In genomic region chr12:121817648-121818043, GRCh38 we compare ENCODE assay signal across 16 cellular contexts. TPM values are rescaled to one million over a fixed set of nuclear protein-coding genes. Genes with fewer than 3 reads are reported as not detected.
DNase-seq lines count a peak whose midpoint lies in the region; ATAC-seq and TF ChIP-seq lines count a peak whose summit lies in the region.
"Had no signal": no experiment of that assay in that cellular context is flagged by ENCODE, and none has a peak within 500 bp of the region (broad histone marks: within the 10 kb centered on the region; RNA-seq: fewer than 3 reads in every experiment).

No MANE protein-coding gene starts in this region.

- H3K36me3 ChIP-seq in neuronal stem cell (replicated peaks in 1 of 2; ENCODE audit: control insufficient read depth in 2 of 2, insufficient read depth in 2 of 2, low read length in 2 of 2), result peaks cover 46 to 89% of the 10 kb centered on the region in 2 donors
- H3K36me3 ChIP-seq in psoas muscle (ENCODE audit: insufficient read depth in 1 of 2, low read depth in 1 of 2), result peaks cover 7 to 89% of the 10 kb centered on the region in 2 donors

- no peak overlapping the region for H3K14ac ChIP-seq in neuronal stem cell (ENCODE audit: low read length)

- TF ChIP-seq CTCF in psoas muscle (IDR thresholded peaks at IDR 0.05), result no peak

- H3K27ac Mint-ChIP-seq in activated naive CD4-positive, alpha-beta T cell treated with anti-CD3 and anti-CD28 coated beads for 36 hours, result peak overlapping the region; percentile 36
- peak overlapping the region; percentile 36 for H3K27ac Mint-ChIP-seq in stimulated activated naive CD8-positive, alpha-beta T cell treated with anti-CD3 and anti-CD28 coated beads, Interleukin-15, Interleukin-2, amounts not matched to agents 100 ng/mL and 50 ng/mL, for 24 hours
- H3K27ac Mint-ChIP-seq in stimulated activated naive CD8-positive, alpha-beta T cell treated with anti-CD3 and anti-CD28 coated beads, Interleukin-15, amount 100 ng/mL, for 72 hours, result no peak overlapping the region
- no peak overlapping the region for H3K27ac Mint-ChIP-seq in activated CD8-positive, alpha-beta memory T cell treated with anti-CD3 and anti-CD28 coated beads, Interleukin-2, amount 10 ng/mL, durations not matched to agents 7 days and 5 days
- H3K27ac Mint-ChIP-seq: CD4-positive, alpha-beta T cell had no signal

- no peak overlapping the region for H3K9ac ChIP-seq in neuronal stem cell (ENCODE audit: low read depth, low read length, poor library complexity)

- peaks cover 24% of the 10 kb centered on the region for H3K79me1 ChIP-seq in neuronal stem cell (ENCODE audit: low read depth, low read length)

- H3K23ac ChIP-seq in neuronal stem cell (ENCODE audit: low read depth, low read length, poor library complexity), result peak overlapping the region; percentile 25

- peaks cover 0 to 1% of the 10 kb centered on the region in 2 donors for H3K4me1 ChIP-seq in neuronal stem cell (ENCODE audit: control insufficient read depth in 2 of 2, insufficient read depth in 1 of 2, low read depth in 1 of 2, low read length in 2 of 2)
- peaks cover 12% of the 10 kb centered on the region for H3K4me1 ChIP-seq in psoas muscle

- H3K9me3 ChIP-seq in neuronal stem cell (replicated peaks in 1 of 2; ENCODE audit: control insufficient read depth in 2 of 2, insufficient read depth in 1 of 2, low read depth in 1 of 2, low read length in 2 of 2) (no peaks in the 10 kb centered on the region), psoas muscle (no peaks in the 10 kb centered on the region)

- no peak overlapping the region for H3K4me3 Mint-ChIP-seq in activated naive CD4-positive, alpha-beta T cell treated with anti-CD3 and anti-CD28 coated beads for 36 hours
- H3K4me3 Mint-ChIP-seq in stimulated activated naive CD8-positive, alpha-beta T cell treated with anti-CD3 and anti-CD28 coated beads, Interleukin-15, Interleukin-2, amounts not matched to agents 100 ng/mL and 50 ng/mL, for 24 hours, result no peak overlapping the region
- H3K4me3 Mint-ChIP-seq in stimulated activated naive CD8-positive, alpha-beta T cell treated with anti-CD3 and anti-CD28 coated beads, Interleukin-15, amount 100 ng/mL, for 72 hours, result no peak overlapping the region
- H3K4me3 Mint-ChIP-seq in activated CD8-positive, alpha-beta memory T cell treated with anti-CD3 and anti-CD28 coated beads, Interleukin-2, amount 10 ng/mL, durations not matched to agents 7 days and 5 days, result no peak overlapping the region
- H3K4me3 Mint-ChIP-seq: CD4-positive, alpha-beta T cell had no signal

- CTCF ChIA-PET in activated naive CD4-positive, alpha-beta T cell treated with anti-CD3 and anti-CD28 coated beads for 36 hours (lab: Charles Lee), result interaction anchor here (3.6 kb wide), 1 partner anchor 22 kb away, joined by 37 read pairs; the partner anchor contains the start of gene RHOF
- CTCF ChIA-PET in activated CD8-positive, alpha-beta memory T cell treated with anti-CD3 and anti-CD28 coated beads, Interleukin-2, amount 10 ng/mL, durations not matched to agents 7 days and 5 days (lab: Charles Lee), result no interaction called here

- no peak overlapping the region for H4K91ac ChIP-seq in neuronal stem cell (ENCODE audit: low read depth, low read length, poor library complexity)

- no peak overlapping the region for H2AFZ ChIP-seq in neuronal stem cell (ENCODE audit: low read length)

- no peak overlapping the region for H3K4me2 ChIP-seq in neuronal stem cell (ENCODE audit: insufficient read depth, low read length, poor library complexity, severe bottlenecking)

- WGBS in neuronal stem cell (ENCODE audit: extremely low coverage in 2 of 2, insufficient read length in 2 of 2, insufficient replicate concordance in 1 of 2), 2 donors, result no CpG with 5 or more reads among the region's 18 CpGs
- WGBS in psoas muscle, 3 donors, result 91 to 93% (median 92%) methylated on average over 18 of the region's 18 CpGs

- no peak overlapping the region for H4K8ac ChIP-seq in neuronal stem cell (ENCODE audit: low read depth, low read length)

- no peak overlapping the region for H2BK120ac ChIP-seq in neuronal stem cell (ENCODE audit: low read depth, low read length)

- H2BK15ac ChIP-seq in neuronal stem cell (ENCODE audit: low read length), result no peak overlapping the region

- H3K4me3 ChIP-seq in neuronal stem cell (ENCODE audit: low read length in 2 of 2) (peak overlapping the region in 1 of 2 donors; percentile 29), psoas muscle (no peak overlapping the region)

- peaks cover 15% of the 10 kb centered on the region for H3K4me1 Mint-ChIP-seq in activated naive CD4-positive, alpha-beta T cell treated with anti-CD3 and anti-CD28 coated beads for 36 hours (ENCODE audit: low read depth)
- H3K4me1 Mint-ChIP-seq in stimulated activated naive CD8-positive, alpha-beta T cell treated with anti-CD3 and anti-CD28 coated beads, Interleukin-15, Interleukin-2, amounts not matched to agents 100 ng/mL and 50 ng/mL, for 24 hours (ENCODE audit: low read depth), result peaks cover 13% of the 10 kb centered on the region
- H3K4me1 Mint-ChIP-seq in stimulated activated naive CD8-positive, alpha-beta T cell treated with anti-CD3 and anti-CD28 coated beads, Interleukin-15, amount 100 ng/mL, for 72 hours, result peaks cover 26% of the 10 kb centered on the region
- peaks cover 13% of the 10 kb centered on the region for H3K4me1 Mint-ChIP-seq in activated CD8-positive, alpha-beta memory T cell treated with anti-CD3 and anti-CD28 coated beads, Interleukin-2, amount 10 ng/mL, durations not matched to agents 7 days and 5 days

- H2BK12ac ChIP-seq in neuronal stem cell (ENCODE audit: low read length), result no peak overlapping the region

- intact Hi-C loops in activated naive CD4-positive, alpha-beta T cell treated with anti-CD3 and anti-CD28 coated beads for 36 hours (cut with micrococcal nuclease), result no loop called here
- intact Hi-C loops in psoas muscle (cut with DNase I), result loop anchor here in 1 of 2 donors (2.0 kb wide), 1 partner anchor 73 kb away; no protein-coding TSS in a partner anchor

- DNase-seq in activated naive CD4-positive, alpha-beta T cell treated with anti-CD3 and anti-CD28 coated beads for 36 hours, result no peak
- no peak for DNase-seq in activated naive CD4-positive, alpha-beta T cell (lab: John Stamatoyannopoulos, UW)
- no peak for DNase-seq in stimulated activated naive CD8-positive, alpha-beta T cell treated with anti-CD3 and anti-CD28 coated beads, Interleukin-15, amount 100 ng/mL, for 72 hours
- no peak for DNase-seq in neuronal stem cell (ENCODE audit: low spot score)
- no peak for DNase-seq in psoas muscle
- no peak for DNase-seq in activated CD8-positive, alpha-beta memory T cell treated with anti-CD3 and anti-CD28 coated beads, Interleukin-2, amount 10 ng/mL, durations not matched to agents 7 days and 5 days
- DNase-seq: ACHN; C1 segment of cervical spinal cord; Calu3; CD4-positive, alpha-beta T cell; DMS 273 treated with DMSO at 0.1 percent for 48 hours; HCEC 1CT had no signal

- no peak overlapping the region for H3K4ac ChIP-seq in neuronal stem cell (ENCODE audit: low read length)

- H3K27me3 Mint-ChIP-seq in activated naive CD4-positive, alpha-beta T cell treated with anti-CD3 and anti-CD28 coated beads for 36 hours (ENCODE audit: low read depth), result no peaks in the 10 kb centered on the region
- H3K27me3 Mint-ChIP-seq in stimulated activated naive CD8-positive, alpha-beta T cell treated with anti-CD3 and anti-CD28 coated beads, Interleukin-15, Interleukin-2, amounts not matched to agents 100 ng/mL and 50 ng/mL, for 24 hours, result no peaks in the 10 kb centered on the region
- H3K27me3 Mint-ChIP-seq in stimulated activated naive CD8-positive, alpha-beta T cell treated with anti-CD3 and anti-CD28 coated beads, Interleukin-15, amount 100 ng/mL, for 72 hours, result no peaks in the 10 kb centered on the region
- no peaks in the 10 kb centered on the region for H3K27me3 Mint-ChIP-seq in activated CD8-positive, alpha-beta memory T cell treated with anti-CD3 and anti-CD28 coated beads, Interleukin-2, amount 10 ng/mL, durations not matched to agents 7 days and 5 days
- H3K27me3 Mint-ChIP-seq: CD4-positive, alpha-beta T cell had no signal

- no peak overlapping the region for H2BK5ac ChIP-seq in neuronal stem cell (ENCODE audit: low read length)

- H3K27ac ChIP-seq in neuronal stem cell (replicated peaks; ENCODE audit: low read length) (no peak overlapping the region), psoas muscle (no peak overlapping the region)
- H3K27ac ChIP-seq: HL-60 had no signal

- no peak overlapping the region for H3K18ac ChIP-seq in neuronal stem cell (ENCODE audit: low read length)

- no peaks in the 10 kb centered on the region for H3K9me3 Mint-ChIP-seq in activated naive CD4-positive, alpha-beta T cell treated with anti-CD3 and anti-CD28 coated beads for 36 hours
- H3K9me3 Mint-ChIP-seq in stimulated activated naive CD8-positive, alpha-beta T cell treated with anti-CD3 and anti-CD28 coated beads, Interleukin-15, Interleukin-2, amounts not matched to agents 100 ng/mL and 50 ng/mL, for 24 hours, result no peaks in the 10 kb centered on the region
- H3K9me3 Mint-ChIP-seq in stimulated activated naive CD8-positive, alpha-beta T cell treated with anti-CD3 and anti-CD28 coated beads, Interleukin-15, amount 100 ng/mL, for 72 hours, result no peaks in the 10 kb centered on the region
- H3K9me3 Mint-ChIP-seq in activated CD8-positive, alpha-beta memory T cell treated with anti-CD3 and anti-CD28 coated beads, Interleukin-2, amount 10 ng/mL, durations not matched to agents 7 days and 5 days (ENCODE audit: low read depth), result no peaks in the 10 kb centered on the region
- H3K9me3 Mint-ChIP-seq: CD4-positive, alpha-beta T cell had no signal

- ATAC-seq in stimulated activated naive CD8-positive, alpha-beta T cell treated with anti-CD3 and anti-CD28 coated beads, Interleukin-15, amount 100 ng/mL, for 72 hours, result no peak
- no peak for ATAC-seq in psoas muscle
- no peak for ATAC-seq in activated CD8-positive, alpha-beta memory T cell treated with anti-CD3 and anti-CD28 coated beads, Interleukin-2, amount 10 ng/mL, durations not matched to agents 7 days and 5 days

- H3K27me3 ChIP-seq in neuronal stem cell (ENCODE audit: control insufficient read depth in 3 of 3, insufficient read depth in 3 of 3, low read depth in 1 of 3, low read length in 3 of 3) (no peaks in the 10 kb centered on the region), psoas muscle (ENCODE audit: insufficient read depth in 3 of 3, low read length in 2 of 3) (no peaks in the 10 kb centered on the region)

- peaks cover 23% of the 10 kb centered on the region for H3K36me3 Mint-ChIP-seq in activated naive CD4-positive, alpha-beta T cell treated with anti-CD3 and anti-CD28 coated beads for 36 hours (ENCODE audit: low read depth)
- peaks cover 40% of the 10 kb centered on the region for H3K36me3 Mint-ChIP-seq in stimulated activated naive CD8-positive, alpha-beta T cell treated with anti-CD3 and anti-CD28 coated beads, Interleukin-15, Interleukin-2, amounts not matched to agents 100 ng/mL and 50 ng/mL, for 24 hours (ENCODE audit: low read depth)
- H3K36me3 Mint-ChIP-seq in activated CD8-positive, alpha-beta memory T cell treated with anti-CD3 and anti-CD28 coated beads, Interleukin-2, amount 10 ng/mL, durations not matched to agents 7 days and 5 days, result peaks cover 36% of the 10 kb centered on the region

- H2AK5ac ChIP-seq in neuronal stem cell (ENCODE audit: low read depth, low read length), result no peak overlapping the region

RNA-seq across cellular contexts. Expression of gene SETD1B, which starts 13.8 kb away (rescaled TPM):
- 1 to 10 TPM; 8.2 to 8.3 TPM for total RNA-seq in activated naive CD4-positive, alpha-beta T cell treated with anti-CD3 and anti-CD28 coated beads for 36 hours
- polyA plus RNA-seq in neuronal stem cell (2013, experiment 1 of 2), result 6.1 TPM
- 6.2 TPM for polyA plus RNA-seq in neuronal stem cell (2013, experiment 2 of 2)
- 10 to 100 TPM in 3 of 4 donors, 1 to 10 TPM in 1; 9.2 to 13.0 (median 11.8) TPM for total RNA-seq in psoas muscle
- polyA plus RNA-seq in psoas muscle, result 1 to 10 TPM; 2.8 to 7.5 (median 3.0) TPM
- total RNA-seq in activated CD8-positive, alpha-beta memory T cell treated with anti-CD3 and anti-CD28 coated beads, Interleukin-2, amount 10 ng/mL, durations not matched to agents 7 days and 5 days, result 10 to 100 TPM; 33.7 to 35.9 TPM

RNA-seq across cellular contexts. Expression of gene RHOF, which starts 24.2 kb away (rescaled TPM):
- 10 to 100 TPM; 64.4 to 67.5 TPM for total RNA-seq in activated naive CD4-positive, alpha-beta T cell treated with anti-CD3 and anti-CD28 coated beads for 36 hours
- 16.5 TPM for polyA plus RNA-seq in neuronal stem cell (2013, experiment 1 of 2)
- 15.5 TPM for polyA plus RNA-seq in neuronal stem cell (2013, experiment 2 of 2)
- total RNA-seq in psoas muscle, result 1 to 10 TPM; 3.3 to 4.8 (median 3.9) TPM
- 1 to 10 TPM; 1.4 to 4.3 (median 1.6) TPM for polyA plus RNA-seq in psoas muscle
- 100 to 1,000 TPM; 114 to 137 TPM for total RNA-seq in activated CD8-positive, alpha-beta memory T cell treated with anti-CD3 and anti-CD28 coated beads, Interleukin-2, amount 10 ng/mL, durations not matched to agents 7 days and 5 days

RNA-seq across cellular contexts. Expression of gene HPD, which starts 41.0 kb away (rescaled TPM):
- total RNA-seq in activated naive CD4-positive, alpha-beta T cell treated with anti-CD3 and anti-CD28 coated beads for 36 hours, result not detected
- 0.13 TPM for polyA plus RNA-seq in neuronal stem cell (2013, experiment 1 of 2)
- polyA plus RNA-seq in neuronal stem cell (2013, experiment 2 of 2), result 0.18 TPM
- total RNA-seq in psoas muscle, result 1 to 10 TPM; 1.1 to 3.3 (median 3.0) TPM
- polyA plus RNA-seq in psoas muscle, result 1 to 10 TPM in 1 of 3 donors, under 1 TPM in 2; 0.67 to 1.6 (median 0.70) TPM
- not detected for total RNA-seq in activated CD8-positive, alpha-beta memory T cell treated with anti-CD3 and anti-CD28 coated beads, Interleukin-2, amount 10 ng/mL, durations not matched to agents 7 days and 5 days
- total RNA-seq: Calu3; CD4-positive, alpha-beta T cell; Daoy; H4 had no signal

Comparison
In these comparisons a context has a peak if more than half of its experiments do, and no peak if none do; other contexts are left out.
1. H3K27ac Mint-ChIP-seq: peak in activated naive CD4-positive, alpha-beta T cell treated with anti-CD3 and anti-CD28 coated beads for 36 hours (single experiment) and stimulated activated naive CD8-positive, alpha-beta T cell treated with anti-CD3 and anti-CD28 coated beads, Interleukin-15, Interleukin-2, amounts not matched to agents 100 ng/mL and 50 ng/mL, for 24 hours (single experiment); none in stimulated activated naive CD8-positive, alpha-beta T cell treated with anti-CD3 and anti-CD28 coated beads, Interleukin-15, amount 100 ng/mL, for 72 hours (0 of 2) and activated CD8-positive, alpha-beta memory T cell treated with anti-CD3 and anti-CD28 coated beads, Interleukin-2, amount 10 ng/mL, durations not matched to agents 7 days and 5 days (single experiment).
2. RNA of gene RHOF, which starts 24.2 kb away (total RNA-seq): 114 to 137 TPM in activated CD8-positive, alpha-beta memory T cell treated with anti-CD3 and anti-CD28 coated beads, Interleukin-2, amount 10 ng/mL, durations not matched to agents 7 days and 5 days and 64.4 to 67.5 TPM in activated naive CD4-positive, alpha-beta T cell treated with anti-CD3 and anti-CD28 coated beads for 36 hours; 3.3 to 4.8 TPM in psoas muscle; every median in the first group is over 10 times any median in the second.